ENCODE assay signal across 1 cellular context in the genomic region with DNA sequence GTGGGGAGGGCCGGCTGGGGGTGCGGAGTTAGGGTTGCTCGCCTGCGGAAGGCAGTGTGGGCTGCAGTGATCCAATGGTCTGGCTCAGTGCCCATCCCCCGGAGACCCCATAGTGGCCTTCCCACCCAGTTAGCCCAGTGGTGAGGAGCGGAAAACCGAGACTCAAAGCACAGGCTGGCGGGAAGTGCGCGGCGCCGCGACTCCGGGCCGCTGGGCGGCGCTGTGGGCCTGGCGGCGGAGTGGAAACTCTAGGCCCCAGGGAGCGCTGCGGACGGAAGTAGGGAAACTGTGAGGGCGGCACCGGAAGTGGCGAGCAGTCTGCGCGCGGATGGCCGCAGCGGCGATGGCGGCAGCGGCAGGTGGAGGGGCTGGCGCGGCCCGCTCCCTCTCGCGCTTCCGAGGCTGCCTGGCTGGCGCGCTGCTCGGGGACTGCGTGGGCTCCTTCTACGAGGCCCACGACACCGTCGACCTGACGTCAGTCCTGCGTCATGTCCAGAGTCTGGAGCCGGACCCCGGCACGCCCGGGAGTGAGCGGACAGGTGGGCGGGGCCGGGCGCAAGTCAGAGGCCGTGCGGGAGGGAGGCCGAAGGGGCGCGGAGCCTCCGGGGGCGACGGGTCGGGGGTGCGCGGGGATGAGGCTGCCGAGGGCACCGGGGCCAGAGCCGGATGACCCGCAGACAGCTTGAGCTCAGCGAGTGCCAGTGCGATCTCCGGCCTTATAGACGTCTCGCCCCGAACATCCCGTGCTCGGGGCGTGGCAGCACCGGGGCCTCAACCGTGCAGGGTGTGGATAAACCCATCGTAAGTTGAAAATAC.
TF ChIP-seq lines count a peak whose summit lies in the region.

A gene with protein sequence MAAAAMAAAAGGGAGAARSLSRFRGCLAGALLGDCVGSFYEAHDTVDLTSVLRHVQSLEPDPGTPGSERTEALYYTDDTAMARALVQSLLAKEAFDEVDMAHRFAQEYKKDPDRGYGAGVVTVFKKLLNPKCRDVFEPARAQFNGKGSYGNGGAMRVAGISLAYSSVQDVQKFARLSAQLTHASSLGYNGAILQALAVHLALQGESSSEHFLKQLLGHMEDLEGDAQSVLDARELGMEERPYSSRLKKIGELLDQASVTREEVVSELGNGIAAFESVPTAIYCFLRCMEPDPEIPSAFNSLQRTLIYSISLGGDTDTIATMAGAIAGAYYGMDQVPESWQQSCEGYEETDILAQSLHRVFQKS (plus strand): TSS at position 316 of the 816 bp plus-strand sequence. CDS start 13 bp downstream, at position 329.

TF ChIP-seq in HEK293, 187 proteins besides CTCF, POLR2A, EP300 and RAD21 (continued from another document and continues in another):
- TF ChIP-seq, protein P1, sequence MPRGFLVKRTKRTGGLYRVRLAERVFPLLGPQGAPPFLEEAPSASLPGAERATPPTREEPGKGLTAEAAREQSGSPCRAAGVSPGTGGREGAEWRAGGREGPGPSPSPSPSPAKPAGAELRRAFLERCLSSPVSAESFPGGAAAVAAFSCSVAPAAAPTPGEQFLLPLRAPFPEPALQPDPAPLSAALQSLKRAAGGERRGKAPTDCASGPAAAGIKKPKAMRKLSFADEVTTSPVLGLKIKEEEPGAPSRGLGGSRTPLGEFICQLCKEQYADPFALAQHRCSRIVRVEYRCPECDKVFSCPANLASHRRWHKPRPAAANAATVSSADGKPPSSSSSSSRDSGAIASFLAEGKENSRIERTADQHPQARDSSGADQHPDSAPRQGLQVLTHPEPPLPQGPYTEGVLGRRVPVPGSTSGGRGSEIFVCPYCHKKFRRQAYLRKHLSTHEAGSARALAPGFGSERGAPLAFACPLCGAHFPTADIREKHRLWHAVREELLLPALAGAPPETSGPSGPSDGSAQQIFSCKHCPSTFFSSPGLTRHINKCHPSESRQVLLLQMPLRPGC (tag by site-specific recombination; IDR thresholded peaks at IDR 0.05): peak; percentile 89
- TF ChIP-seq SCRT1 (tag by site-specific recombination; IDR thresholded peaks at IDR 0.05; ENCODE audit: borderline replicate concordance): peak; percentile 83; the same call in 1 of the 2 replicates
- TF ChIP-seq ZNF660 (tag by site-specific recombination; IDR thresholded peaks at IDR 0.05): peak; percentile 96
- peak; percentile 98 for TF ChIP-seq KLF8 (tag by site-specific recombination; IDR thresholded peaks at IDR 0.05)
- no peak for TF ChIP-seq TRIM28 (IDR thresholded peaks at IDR 0.05; ENCODE audit: borderline replicate concordance, low read length)
- TF ChIP-seq, protein P2, sequence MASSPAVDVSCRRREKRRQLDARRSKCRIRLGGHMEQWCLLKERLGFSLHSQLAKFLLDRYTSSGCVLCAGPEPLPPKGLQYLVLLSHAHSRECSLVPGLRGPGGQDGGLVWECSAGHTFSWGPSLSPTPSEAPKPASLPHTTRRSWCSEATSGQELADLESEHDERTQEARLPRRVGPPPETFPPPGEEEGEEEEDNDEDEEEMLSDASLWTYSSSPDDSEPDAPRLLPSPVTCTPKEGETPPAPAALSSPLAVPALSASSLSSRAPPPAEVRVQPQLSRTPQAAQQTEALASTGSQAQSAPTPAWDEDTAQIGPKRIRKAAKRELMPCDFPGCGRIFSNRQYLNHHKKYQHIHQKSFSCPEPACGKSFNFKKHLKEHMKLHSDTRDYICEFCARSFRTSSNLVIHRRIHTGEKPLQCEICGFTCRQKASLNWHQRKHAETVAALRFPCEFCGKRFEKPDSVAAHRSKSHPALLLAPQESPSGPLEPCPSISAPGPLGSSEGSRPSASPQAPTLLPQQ (tag by site-specific recombination; IDR thresholded peaks at IDR 0.05): peak; percentile 94
- TF ChIP-seq ZNF146 (tag by site-specific recombination; IDR thresholded peaks at IDR 0.05): peak; percentile 50
- TF ChIP-seq WT1 (tag by site-specific recombination; IDR thresholded peaks at IDR 0.05): peak; percentile 45; the same call in 1 of the 2 replicates
- TF ChIP-seq, protein P3, sequence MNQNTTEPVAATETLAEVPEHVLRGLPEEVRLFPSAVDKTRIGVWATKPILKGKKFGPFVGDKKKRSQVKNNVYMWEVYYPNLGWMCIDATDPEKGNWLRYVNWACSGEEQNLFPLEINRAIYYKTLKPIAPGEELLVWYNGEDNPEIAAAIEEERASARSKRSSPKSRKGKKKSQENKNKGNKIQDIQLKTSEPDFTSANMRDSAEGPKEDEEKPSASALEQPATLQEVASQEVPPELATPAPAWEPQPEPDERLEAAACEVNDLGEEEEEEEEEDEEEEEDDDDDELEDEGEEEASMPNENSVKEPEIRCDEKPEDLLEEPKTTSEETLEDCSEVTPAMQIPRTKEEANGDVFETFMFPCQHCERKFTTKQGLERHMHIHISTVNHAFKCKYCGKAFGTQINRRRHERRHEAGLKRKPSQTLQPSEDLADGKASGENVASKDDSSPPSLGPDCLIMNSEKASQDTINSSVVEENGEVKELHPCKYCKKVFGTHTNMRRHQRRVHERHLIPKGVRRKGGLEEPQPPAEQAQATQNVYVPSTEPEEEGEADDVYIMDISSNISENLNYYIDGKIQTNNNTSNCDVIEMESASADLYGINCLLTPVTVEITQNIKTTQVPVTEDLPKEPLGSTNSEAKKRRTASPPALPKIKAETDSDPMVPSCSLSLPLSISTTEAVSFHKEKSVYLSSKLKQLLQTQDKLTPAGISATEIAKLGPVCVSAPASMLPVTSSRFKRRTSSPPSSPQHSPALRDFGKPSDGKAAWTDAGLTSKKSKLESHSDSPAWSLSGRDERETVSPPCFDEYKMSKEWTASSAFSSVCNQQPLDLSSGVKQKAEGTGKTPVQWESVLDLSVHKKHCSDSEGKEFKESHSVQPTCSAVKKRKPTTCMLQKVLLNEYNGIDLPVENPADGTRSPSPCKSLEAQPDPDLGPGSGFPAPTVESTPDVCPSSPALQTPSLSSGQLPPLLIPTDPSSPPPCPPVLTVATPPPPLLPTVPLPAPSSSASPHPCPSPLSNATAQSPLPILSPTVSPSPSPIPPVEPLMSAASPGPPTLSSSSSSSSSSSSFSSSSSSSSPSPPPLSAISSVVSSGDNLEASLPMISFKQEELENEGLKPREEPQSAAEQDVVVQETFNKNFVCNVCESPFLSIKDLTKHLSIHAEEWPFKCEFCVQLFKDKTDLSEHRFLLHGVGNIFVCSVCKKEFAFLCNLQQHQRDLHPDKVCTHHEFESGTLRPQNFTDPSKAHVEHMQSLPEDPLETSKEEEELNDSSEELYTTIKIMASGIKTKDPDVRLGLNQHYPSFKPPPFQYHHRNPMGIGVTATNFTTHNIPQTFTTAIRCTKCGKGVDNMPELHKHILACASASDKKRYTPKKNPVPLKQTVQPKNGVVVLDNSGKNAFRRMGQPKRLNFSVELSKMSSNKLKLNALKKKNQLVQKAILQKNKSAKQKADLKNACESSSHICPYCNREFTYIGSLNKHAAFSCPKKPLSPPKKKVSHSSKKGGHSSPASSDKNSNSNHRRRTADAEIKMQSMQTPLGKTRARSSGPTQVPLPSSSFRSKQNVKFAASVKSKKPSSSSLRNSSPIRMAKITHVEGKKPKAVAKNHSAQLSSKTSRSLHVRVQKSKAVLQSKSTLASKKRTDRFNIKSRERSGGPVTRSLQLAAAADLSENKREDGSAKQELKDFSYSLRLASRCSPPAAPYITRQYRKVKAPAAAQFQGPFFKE (tag by site-specific recombination; IDR thresholded peaks at IDR 0.05; ENCODE audit: borderline replicate concordance): no peak
- 0 out of 2 replicates have a peak, but pooled peaks have one; percentile 40 for TF ChIP-seq BCL11A (tag by site-specific recombination; IDR thresholded peaks at IDR 0.05; ENCODE audit: low read depth)
- TF ChIP-seq ZNF560 (tag by site-specific recombination; IDR thresholded peaks at IDR 0.05; ENCODE audit: borderline replicate concordance): no peak
- TF ChIP-seq ZSCAN23 (tag by site-specific recombination; IDR thresholded peaks at IDR 0.05): no peak
- TF ChIP-seq, protein P4, sequence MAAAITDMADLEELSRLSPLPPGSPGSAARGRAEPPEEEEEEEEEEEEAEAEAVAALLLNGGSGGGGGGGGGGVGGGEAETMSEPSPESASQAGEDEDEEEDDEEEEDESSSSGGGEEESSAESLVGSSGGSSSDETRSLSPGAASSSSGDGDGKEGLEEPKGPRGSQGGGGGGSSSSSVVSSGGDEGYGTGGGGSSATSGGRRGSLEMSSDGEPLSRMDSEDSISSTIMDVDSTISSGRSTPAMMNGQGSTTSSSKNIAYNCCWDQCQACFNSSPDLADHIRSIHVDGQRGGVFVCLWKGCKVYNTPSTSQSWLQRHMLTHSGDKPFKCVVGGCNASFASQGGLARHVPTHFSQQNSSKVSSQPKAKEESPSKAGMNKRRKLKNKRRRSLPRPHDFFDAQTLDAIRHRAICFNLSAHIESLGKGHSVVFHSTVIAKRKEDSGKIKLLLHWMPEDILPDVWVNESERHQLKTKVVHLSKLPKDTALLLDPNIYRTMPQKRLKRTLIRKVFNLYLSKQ (tag by site-specific recombination; IDR thresholded peaks at IDR 0.05; ENCODE audit: borderline replicate concordance): no peak
- TF ChIP-seq KLF1 (tag by site-specific recombination; IDR thresholded peaks at IDR 0.05): peak; percentile 87
- TF ChIP-seq ZNF426 (tag by site-specific recombination; IDR thresholded peaks at IDR 0.05): no peak
- TF ChIP-seq ZNF600 (tag by site-specific recombination; IDR thresholded peaks at IDR 0.05): peak; percentile 50; the same call in 1 of the 2 replicates
- TF ChIP-seq, protein P5, sequence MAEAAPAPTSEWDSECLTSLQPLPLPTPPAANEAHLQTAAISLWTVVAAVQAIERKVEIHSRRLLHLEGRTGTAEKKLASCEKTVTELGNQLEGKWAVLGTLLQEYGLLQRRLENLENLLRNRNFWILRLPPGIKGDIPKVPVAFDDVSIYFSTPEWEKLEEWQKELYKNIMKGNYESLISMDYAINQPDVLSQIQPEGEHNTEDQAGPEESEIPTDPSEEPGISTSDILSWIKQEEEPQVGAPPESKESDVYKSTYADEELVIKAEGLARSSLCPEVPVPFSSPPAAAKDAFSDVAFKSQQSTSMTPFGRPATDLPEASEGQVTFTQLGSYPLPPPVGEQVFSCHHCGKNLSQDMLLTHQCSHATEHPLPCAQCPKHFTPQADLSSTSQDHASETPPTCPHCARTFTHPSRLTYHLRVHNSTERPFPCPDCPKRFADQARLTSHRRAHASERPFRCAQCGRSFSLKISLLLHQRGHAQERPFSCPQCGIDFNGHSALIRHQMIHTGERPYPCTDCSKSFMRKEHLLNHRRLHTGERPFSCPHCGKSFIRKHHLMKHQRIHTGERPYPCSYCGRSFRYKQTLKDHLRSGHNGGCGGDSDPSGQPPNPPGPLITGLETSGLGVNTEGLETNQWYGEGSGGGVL (tag by site-specific recombination; IDR thresholded peaks at IDR 0.05): 0 out of 2 replicates have a peak, but pooled peaks have one; percentile 24
- TF ChIP-seq ZNF623 (tag by site-specific recombination; IDR thresholded peaks at IDR 0.05): peak; percentile 37; the same call in 1 of the 2 replicates
- no peak for TF ChIP-seq ZNF747 (tag by site-specific recombination; IDR thresholded peaks at IDR 0.05)
- no peak for TF ChIP-seq ZNF48 (tag by site-specific recombination; IDR thresholded peaks at IDR 0.05)
- peak; percentile 79; the same call in 1 of the 2 replicates for TF ChIP-seq ZNF391 (tag by site-specific recombination; IDR thresholded peaks at IDR 0.05; ENCODE audit: borderline replicate concordance, low read depth)
- peak; percentile 95 for TF ChIP-seq SP3 (tag by site-specific recombination; IDR thresholded peaks at IDR 0.05)
- TF ChIP-seq, protein P6, sequence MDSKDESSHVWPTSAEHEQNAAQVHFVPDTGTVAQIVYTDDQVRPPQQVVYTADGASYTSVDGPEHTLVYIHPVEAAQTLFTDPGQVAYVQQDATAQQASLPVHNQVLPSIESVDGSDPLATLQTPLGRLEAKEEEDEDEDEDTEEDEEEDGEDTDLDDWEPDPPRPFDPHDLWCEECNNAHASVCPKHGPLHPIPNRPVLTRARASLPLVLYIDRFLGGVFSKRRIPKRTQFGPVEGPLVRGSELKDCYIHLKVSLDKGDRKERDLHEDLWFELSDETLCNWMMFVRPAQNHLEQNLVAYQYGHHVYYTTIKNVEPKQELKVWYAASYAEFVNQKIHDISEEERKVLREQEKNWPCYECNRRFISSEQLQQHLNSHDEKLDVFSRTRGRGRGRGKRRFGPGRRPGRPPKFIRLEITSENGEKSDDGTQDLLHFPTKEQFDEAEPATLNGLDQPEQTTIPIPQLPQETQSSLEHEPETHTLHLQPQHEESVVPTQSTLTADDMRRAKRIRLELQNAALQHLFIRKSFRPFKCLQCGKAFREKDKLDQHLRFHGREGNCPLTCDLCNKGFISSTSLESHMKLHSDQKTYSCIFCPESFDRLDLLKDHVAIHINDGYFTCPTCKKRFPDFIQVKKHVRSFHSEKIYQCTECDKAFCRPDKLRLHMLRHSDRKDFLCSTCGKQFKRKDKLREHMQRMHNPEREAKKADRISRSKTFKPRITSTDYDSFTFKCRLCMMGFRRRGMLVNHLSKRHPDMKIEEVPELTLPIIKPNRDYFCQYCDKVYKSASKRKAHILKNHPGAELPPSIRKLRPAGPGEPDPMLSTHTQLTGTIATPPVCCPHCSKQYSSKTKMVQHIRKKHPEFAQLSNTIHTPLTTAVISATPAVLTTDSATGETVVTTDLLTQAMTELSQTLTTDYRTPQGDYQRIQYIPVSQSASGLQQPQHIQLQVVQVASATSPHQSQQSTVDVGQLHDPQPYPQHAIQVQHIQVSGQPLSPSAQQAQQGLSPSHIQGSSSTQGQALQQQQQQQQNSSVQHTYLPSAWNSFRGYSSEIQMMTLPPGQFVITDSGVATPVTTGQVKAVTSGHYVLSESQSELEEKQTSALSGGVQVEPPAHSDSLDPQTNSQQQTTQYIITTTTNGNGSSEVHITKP (tag by site-specific recombination; IDR thresholded peaks at IDR 0.05): peak; percentile 45
- no peak for TF ChIP-seq GFI1B (tag by site-specific recombination; IDR thresholded peaks at IDR 0.05)
- TF ChIP-seq, protein P7, sequence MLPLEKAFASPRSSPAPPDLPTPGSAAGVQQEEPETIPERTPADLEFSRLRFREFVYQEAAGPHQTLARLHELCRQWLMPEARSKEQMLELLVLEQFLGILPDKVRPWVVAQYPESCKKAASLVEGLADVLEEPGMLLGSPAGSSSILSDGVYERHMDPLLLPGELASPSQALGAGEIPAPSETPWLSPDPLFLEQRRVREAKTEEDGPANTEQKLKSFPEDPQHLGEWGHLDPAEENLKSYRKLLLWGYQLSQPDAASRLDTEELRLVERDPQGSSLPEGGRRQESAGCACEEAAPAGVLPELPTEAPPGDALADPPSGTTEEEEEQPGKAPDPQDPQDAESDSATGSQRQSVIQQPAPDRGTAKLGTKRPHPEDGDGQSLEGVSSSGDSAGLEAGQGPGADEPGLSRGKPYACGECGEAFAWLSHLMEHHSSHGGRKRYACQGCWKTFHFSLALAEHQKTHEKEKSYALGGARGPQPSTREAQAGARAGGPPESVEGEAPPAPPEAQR (tag by site-specific recombination; IDR thresholded peaks at IDR 0.05): peak; percentile 87
- peak; percentile 96 for TF ChIP-seq ZXDB (tag by site-specific recombination; IDR thresholded peaks at IDR 0.05)
- TF ChIP-seq, protein P8, sequence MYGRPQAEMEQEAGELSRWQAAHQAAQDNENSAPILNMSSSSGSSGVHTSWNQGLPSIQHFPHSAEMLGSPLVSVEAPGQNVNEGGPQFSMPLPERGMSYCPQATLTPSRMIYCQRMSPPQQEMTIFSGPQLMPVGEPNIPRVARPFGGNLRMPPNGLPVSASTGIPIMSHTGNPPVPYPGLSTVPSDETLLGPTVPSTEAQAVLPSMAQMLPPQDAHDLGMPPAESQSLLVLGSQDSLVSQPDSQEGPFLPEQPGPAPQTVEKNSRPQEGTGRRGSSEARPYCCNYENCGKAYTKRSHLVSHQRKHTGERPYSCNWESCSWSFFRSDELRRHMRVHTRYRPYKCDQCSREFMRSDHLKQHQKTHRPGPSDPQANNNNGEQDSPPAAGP (tag by site-specific recombination; IDR thresholded peaks at IDR 0.05): peak; percentile 92
